8 cellular contexts compared by ENCODE assay signal in the genomic region with DNA sequence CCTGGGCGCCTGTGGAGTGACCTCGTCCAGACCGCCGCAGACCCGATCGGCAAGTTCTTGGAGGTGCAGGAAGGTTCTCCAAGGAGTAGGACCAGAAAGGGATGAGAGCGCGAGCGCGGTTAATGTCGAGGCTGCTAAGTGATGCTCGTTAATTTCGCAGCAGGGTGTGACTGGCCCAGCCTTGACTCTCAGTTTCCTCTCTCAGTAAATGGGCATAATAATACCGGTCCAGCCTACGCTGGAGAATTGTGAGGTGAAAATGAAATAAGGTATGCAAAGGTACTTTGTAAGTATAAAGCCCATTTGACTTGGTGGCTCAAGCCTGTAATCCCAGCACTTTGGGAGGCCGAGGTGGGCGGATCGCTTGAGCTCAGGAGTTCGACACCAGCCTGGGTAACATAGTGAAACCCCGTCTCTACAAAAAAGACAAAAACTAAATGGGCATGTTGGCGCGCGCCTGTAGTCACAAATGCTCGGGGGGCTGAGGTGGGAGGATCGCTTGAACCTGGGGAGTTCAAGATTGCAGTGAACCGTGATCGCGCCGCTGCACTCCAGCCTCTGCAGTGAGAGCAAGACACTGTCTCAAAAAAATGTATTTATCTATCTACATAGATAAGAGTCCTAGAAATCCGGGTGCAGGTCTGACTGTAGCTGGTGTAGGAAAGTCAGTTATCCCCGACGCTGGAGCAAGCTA. TPM values are rescaled to one million over a fixed set of nuclear protein-coding genes. Genes with fewer than 3 reads are reported as not detected.
DNase-seq lines count a peak whose midpoint lies in the region; ATAC-seq and TF ChIP-seq lines count a peak whose summit lies in the region.

No MANE protein-coding gene starts in this region.

- ATAC-seq in GM21515 (IDR thresholded peaks at IDR 0.05; ENCODE audit: unreplicated experiment) (peak; percentile 15), SK-N-SH treated with all-trans-retinoic acid at 6 μM for 48 hours (peak; percentile 79)

- H3K27me3 ChIP-seq in AG04450 (ENCODE audit: control insufficient read depth, insufficient read depth, low read length) (no peaks in the 10 kb centered on the region), ovary (no peaks in the 10 kb centered on the region)

- peak overlapping the region; percentile 90 for H3K27ac ChIP-seq in AG04450 (ENCODE audit: low read depth, low read length)
- H3K27ac ChIP-seq in ovary = peak overlapping the region; percentile 74 to 94

- TF ChIP-seq POLR2A in erythroblast (IDR thresholded peaks at IDR 0.05; ENCODE audit: low read length) (peak; percentile 5), ovary (IDR thresholded peaks at IDR 0.05) (no peak)

- 1 to 3% (median 2%) methylated on average over 31 to 32 of the region's 32 CpGs for WGBS in ovary, 3 donors

- POLR2A ChIA-PET in AG04450 (lab: Yijun Ruan, JAX) = no interaction called here

- peak overlapping the region; percentile 89 for H3K4me3 ChIP-seq in AG04450 (ENCODE audit: low read depth, low read length)
- H3K4me3 ChIP-seq in ovary = peak overlapping the region; percentile 88

- CTCF ChIA-PET in AG04450 (lab: Charles Lee) = no interaction called here

- no peaks in the 10 kb centered on the region for H3K36me3 ChIP-seq in ovary

- DNase-seq in AG04450 (ENCODE audit: low read depth, low spot score) (no peak), erythroblast (lab: John Stamatoyannopoulos, UW) (no peak), ovary (peak in 4 of 5 donors; percentile 18 to 39 (median 32)), NCI-H1092 treated with DMSO at 0.1 percent for 48 hours (lab: John Stamatoyannopoulos, UW) (no peak), cerebellar cortex (ENCODE audit: low spot score) (no peak), GM20000 (ENCODE audit: low spot score) (no peak)

- H3K9me3 ChIP-seq in AG04450 (ENCODE audit: control insufficient read depth, insufficient read depth, low read length) = no peaks in the 10 kb centered on the region
- no peaks in the 10 kb centered on the region for H3K9me3 ChIP-seq in ovary

- TF ChIP-seq EP300 in ovary (IDR thresholded peaks at IDR 0.05) = no peak

- intact Hi-C loops in ovary (cut with DNase I) = no loop called here

- peaks cover 6% of the 10 kb centered on the region for H3K4me1 ChIP-seq in ovary (ENCODE audit: insufficient read depth)

- no peak for TF ChIP-seq CTCF in AG04450 (IDR thresholded peaks at IDR 0.05; ENCODE audit: low read depth, low read length)
- TF ChIP-seq CTCF in ovary (IDR thresholded peaks at IDR 0.05) = no peak
- no peak for TF ChIP-seq CTCF in GM20000 (IDR thresholded peaks at IDR 0.05; ENCODE audit: extremely low read depth, missing control alignments)

TF ChIP-seq in SK-N-SH treated with all-trans-retinoic acid at 6 μM for 48 hours, 23 proteins besides CTCF, POLR2A, EP300 and RAD21:
- 0 out of 2 replicates have a peak, but pooled peaks have one; percentile 25 for TF ChIP-seq ZNF70 (CRISPR knock-in tag; IDR thresholded peaks at IDR 0.05)
- TF ChIP-seq SNAI2 (CRISPR knock-in tag; IDR thresholded peaks at IDR 0.05) = no peak

RNA-seq across cellular contexts. Expression of a gene that starts 0.6 kb away (rescaled TPM):
- polyA plus RNA-seq in AG04450 (2011; rRNA removed) = 7.2 and 7.5 TPM in 2 replicates
- polyA minus RNA-seq in AG04450 (2011; rRNA and poly(A)+ RNA removed) = 19.4 and 27.8 TPM in 2 replicates
- 10 to 100 TPM; 13.9 to 28.8 (median 23.8) TPM for total RNA-seq in ovary
- 10 to 100 TPM in 1 of 2 donors, 1 to 10 TPM in 1; 7.2 to 16.9 TPM for polyA plus RNA-seq in ovary

Comparison
In these comparisons a context has a peak if more than half of its experiments do, and no peak if none do; other contexts are left out.
1. DNase-seq: peak in ovary (4 of 5); none in AG04450 (single experiment), erythroblast (0 of 2), NCI-H1092 treated with DMSO at 0.1 percent for 48 hours (single experiment), cerebellar cortex (single experiment) and GM20000 (single experiment).